ENCODE assay signal across 12 cellular contexts in the genomic region with DNA sequence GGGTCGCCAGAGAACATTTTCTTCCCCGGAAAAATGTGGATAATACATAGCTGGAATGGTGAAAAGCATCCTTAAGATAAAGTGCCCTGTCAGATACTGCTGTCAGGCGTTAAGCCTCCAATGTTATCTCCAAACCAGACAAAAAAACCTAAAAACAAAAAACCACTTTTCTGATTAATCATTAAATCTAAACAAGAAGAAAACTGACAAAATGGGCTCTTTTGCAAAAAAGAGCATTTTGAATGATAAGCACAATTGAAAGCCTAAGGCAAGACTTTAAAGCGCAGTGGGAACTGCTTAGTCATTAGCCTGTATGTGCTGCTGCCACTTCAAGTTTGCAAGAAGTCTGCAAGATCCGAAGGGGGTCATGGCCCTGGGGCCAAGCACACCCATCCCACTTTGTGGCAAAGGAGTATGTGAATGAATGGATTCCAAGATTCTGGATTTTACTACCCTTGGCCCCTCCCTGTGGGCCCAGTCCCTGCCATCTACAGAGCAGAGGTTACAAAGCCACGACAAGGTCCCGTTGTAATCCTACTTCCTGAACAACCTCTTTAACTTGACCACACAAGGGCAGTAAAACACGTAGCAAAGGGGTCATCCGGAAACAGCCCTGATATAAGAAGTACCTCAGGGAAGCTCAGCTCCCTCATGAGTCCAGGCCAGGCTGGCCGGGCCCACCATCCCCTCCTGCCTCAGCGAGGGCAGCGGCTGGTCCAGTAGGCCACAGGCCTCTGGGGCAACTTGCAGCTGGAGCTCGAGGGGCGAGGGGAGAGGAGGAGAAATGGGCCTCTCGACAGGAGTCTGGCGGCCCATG. TPM values are rescaled to one million over a fixed set of nuclear protein-coding genes. Genes with fewer than 3 reads are reported as not detected.
DNase-seq lines count a peak whose midpoint lies in the region; ATAC-seq, FAIRE-seq and TF ChIP-seq lines count a peak whose summit lies in the region.
"Had no signal": no experiment of that assay in that cellular context is flagged by ENCODE, and none has a peak within 500 bp of the region (broad histone marks: within the 10 kb centered on the region; RNA-seq: fewer than 3 reads in every experiment).

No MANE protein-coding gene starts in this region.

- H3K9ac ChIP-seq in IMR-90 (ENCODE audit: low read depth, low read length): peak overlapping the region; percentile 46; the same call in 1 of the 2 replicates
- H3K9ac ChIP-seq in K562 (ENCODE audit: insufficient read depth in 1 of 2, low read depth in 2 of 2, low read length in 2 of 2): peak overlapping the region; percentile 61 to 88
- H3K9ac ChIP-seq in liver (ENCODE audit: low read depth in 1 of 2, low read length in 2 of 2): no peak overlapping the region

- peak overlapping the region; percentile 14; the same call in 1 of the 2 replicates for H3K18ac ChIP-seq in IMR-90 (ENCODE audit: low read depth, low read length)

- POLR2A ChIA-PET in A673 (lab: Charles Lee; ENCODE audit: low non-redundant PET): no interaction called here
- POLR2A ChIA-PET in IMR-90 (lab: Charles Lee; ENCODE audit: unreplicated experiment): no interaction called here
- POLR2A ChIA-PET in K562 (lab: Yijun Ruan, JAX): interaction anchor here (0.6 to 2.3 kb wide), 12 partner anchors 8 to 243 kb away, joined by 3 to 11 read pairs (median 3); no protein-coding TSS in a partner anchor

- no peaks in the 10 kb centered on the region for H3K4me1 Mint-ChIP-seq in activated CD8-positive, alpha-beta memory T cell treated with anti-CD3 and anti-CD28 coated beads, Interleukin-2, amount 10 ng/mL, durations not matched to agents 7 days and 5 days

- peak overlapping the region; percentile 6 for H3K23ac ChIP-seq in IMR-90 (ENCODE audit: low read depth, low read length)

- no peaks in the 10 kb centered on the region for H3K36me3 Mint-ChIP-seq in activated CD8-positive, alpha-beta memory T cell treated with anti-CD3 and anti-CD28 coated beads, Interleukin-2, amount 10 ng/mL, durations not matched to agents 7 days and 5 days
- H3K36me3 Mint-ChIP-seq: immature natural killer cell had no signal

- no TSS peak for BruUV-seq in A673 (replicated peaks; lab: Mats Ljungman, UMichigan)
- BruUV-seq in IMR-90 (replicated peaks; lab: Mats Ljungman, UMichigan): no TSS peak
- no TSS peak for BruUV-seq in K562 (replicated peaks; lab: Mats Ljungman, UMichigan)

- intact Hi-C loops in A673 (cut with micrococcal nuclease; ENCODE audit: unreplicated experiment) (no loop called here), IMR-90 (cut with micrococcal nuclease) (loop anchor here (5.0 kb wide), 1 partner anchor 87 kb away; no protein-coding TSS in a partner anchor), K562 (cut with micrococcal nuclease) (loop anchor here (2.0 kb wide), 1 partner anchor 28 kb away; no protein-coding TSS in a partner anchor)

- FAIRE-seq in K562 (lab: Jason Lieb, UNC): peak; percentile 82
- FAIRE-seq: colon had no signal

- CTCF ChIA-PET in A673 (lab: Charles Lee) (no interaction called here), IMR-90 (lab: Yijun Ruan, JAX) (no interaction called here), K562 (lab: Yijun Ruan, JAX; ENCODE audit: low intra/inter-chr PET ratio) (interaction anchor here (0.5 kb wide), 1 partner anchor 30 kb away, joined by 3 read pairs; no protein-coding TSS in a partner anchor)
- CTCF ChIA-PET in activated CD8-positive, alpha-beta memory T cell treated with anti-CD3 and anti-CD28 coated beads, Interleukin-2, amount 10 ng/mL, durations not matched to agents 7 days and 5 days (lab: Charles Lee): no interaction called here

- H2AFZ ChIP-seq in IMR-90 (replicated peaks; ENCODE audit: low read length, poor library complexity) (peak overlapping the region; percentile 11), K562 (ENCODE audit: low read depth, low read length) (peak overlapping the region; percentile 74)

- H4K91ac ChIP-seq in IMR-90 (ENCODE audit: insufficient read depth, low read depth, low read length): peak overlapping the region; percentile 80

- dilution Hi-C loops in IMR-90 (cut with HindIII; ENCODE audit: low sequenced_read_pairs, unreplicated experiment): no loop called here

- H2BK15ac ChIP-seq in IMR-90 (ENCODE audit: low read depth, low read length): peak overlapping the region; percentile 46; the same call in 2 of the 3 replicates

- H4K8ac ChIP-seq in IMR-90 (ENCODE audit: low read depth in 2 of 2, low read length in 2 of 2): peak overlapping the region; percentile 62 to 66; a peak in 3 of 4 replicates

- ATAC-seq in IMR-90 (ENCODE audit: low read depth) (peak; percentile 10; the same call in 1 of the 2 replicates), K562 (peak; percentile 66), HG03520 (IDR thresholded peaks at IDR 0.05; ENCODE audit: unreplicated experiment) (no peak), GM18858 (IDR thresholded peaks at IDR 0.05; ENCODE audit: unreplicated experiment) (no peak)
- ATAC-seq in activated CD8-positive, alpha-beta memory T cell treated with anti-CD3 and anti-CD28 coated beads, Interleukin-2, amount 10 ng/mL, durations not matched to agents 7 days and 5 days: no peak

- H3K4ac ChIP-seq in IMR-90 (ENCODE audit: low read depth, low read length): peak overlapping the region; percentile 95

- H3K9me3 Mint-ChIP-seq in activated CD8-positive, alpha-beta memory T cell treated with anti-CD3 and anti-CD28 coated beads, Interleukin-2, amount 10 ng/mL, durations not matched to agents 7 days and 5 days (ENCODE audit: low read depth): no peaks in the 10 kb centered on the region
- H3K9me3 Mint-ChIP-seq: immature natural killer cell had no signal

- no peak overlapping the region for H3K27ac Mint-ChIP-seq in activated CD8-positive, alpha-beta memory T cell treated with anti-CD3 and anti-CD28 coated beads, Interleukin-2, amount 10 ng/mL, durations not matched to agents 7 days and 5 days

- TF ChIP-seq POLR2A in IMR-90 (IDR thresholded peaks at IDR 0.05; ENCODE audit: low read depth, low read length): no peak
- 0 out of 2 replicates have a peak, but pooled peaks have one; percentile 39 for TF ChIP-seq POLR2A in K562 (conservative IDR thresholded peaks at IDR 0.05)

- peaks cover 43 to 91% of the 10 kb centered on the region in 2 experiments for H3K79me1 ChIP-seq in IMR-90 (ENCODE audit: low read depth in 1 of 2, low read length in 2 of 2)

- H3K4me3 ChIP-seq in A673 (ENCODE audit: low read depth, low read length, poor library complexity, severe bottlenecking): no peak overlapping the region
- no peak overlapping the region for H3K4me3 ChIP-seq in IMR-90 (ENCODE audit: insufficient read depth, low read depth, low read length)
- H3K4me3 ChIP-seq in K562: no peak overlapping the region
- H3K4me3 ChIP-seq in liver (ENCODE audit: low read depth in 1 of 3, low read length in 3 of 3): no peak overlapping the region
- H3K4me3 ChIP-seq: Peyer's patch had no signal

- no peak; the same call in 1 of the 2 replicates for TF ChIP-seq EP300 in K562 (IDR thresholded peaks at IDR 0.05; ENCODE audit: low read length)

- peak overlapping the region; percentile 60 for H4K5ac ChIP-seq in IMR-90 (ENCODE audit: low read depth, low read length)

- no peaks in the 10 kb centered on the region for H3K27me3 Mint-ChIP-seq in activated CD8-positive, alpha-beta memory T cell treated with anti-CD3 and anti-CD28 coated beads, Interleukin-2, amount 10 ng/mL, durations not matched to agents 7 days and 5 days

- H3K56ac ChIP-seq in IMR-90 (ENCODE audit: extremely low read depth, insufficient read depth, low read length): no peak overlapping the region

- H2AK5ac ChIP-seq in IMR-90 (ENCODE audit: low read depth, low read length): peak overlapping the region; percentile 54

- TF ChIP-seq RAD21 in IMR-90 (IDR thresholded peaks at IDR 0.05; ENCODE audit: low read length) (no peak), K562 (CRISPR knock-in tag; conservative IDR thresholded peaks at IDR 0.05 in 1 of 2, IDR thresholded peaks at IDR 0.05 in 1 of 2) (0 out of 4 replicates have a peak, but pooled peaks of 1 of the 2 experiments have one; percentile 11), liver (IDR thresholded peaks at IDR 0.05) (no peak)

- H3K9me1 ChIP-seq in IMR-90 (ENCODE audit: insufficient read depth, low read length) (peaks cover 60% of the 10 kb centered on the region), K562 (ENCODE audit: control insufficient read depth, insufficient read depth, low read length) (no peaks in the 10 kb centered on the region)

- TF ChIP-seq CTCF in A673 (conservative IDR thresholded peaks at IDR 0.05; ENCODE audit: low read depth, low read length) (no peak), IMR-90 (conservative IDR thresholded peaks at IDR 0.05; ENCODE audit: low read depth, low read length) (no peak), K562 (IDR thresholded peaks at IDR 0.05 in 2 of 3, conservative IDR thresholded peaks at IDR 0.05 in 1 of 3; ENCODE audit: insufficient read depth in 2 of 3, low read depth in 1 of 3, low read length in 3 of 3) (peak in 1 of 3 experiments; percentile 8; a peak in 1 of 6 replicates), liver (IDR thresholded peaks at IDR 0.05; ENCODE audit: low read depth, low read length, missing input control) (no peak)

- H3K9me3 ChIP-seq in A673 (ENCODE audit: low read depth, low read length, poor library complexity, severe bottlenecking) (no peaks in the 10 kb centered on the region), IMR-90 (ENCODE audit: control insufficient read depth, insufficient read depth, low read length) (no peaks in the 10 kb centered on the region), K562 (replicated peaks; ENCODE audit: control insufficient read depth, insufficient read depth, low read depth, low read length) (no peaks in the 10 kb centered on the region), liver (ENCODE audit: control insufficient read depth in 4 of 4, low read length in 3 of 4) (no peaks in the 10 kb centered on the region)
- H3K9me3 ChIP-seq: Peyer's patch had no signal

- H3K14ac ChIP-seq in IMR-90 (replicated peaks; ENCODE audit: low read depth, low read length): peak overlapping the region; percentile 12

- H3K4me2 ChIP-seq in IMR-90 (ENCODE audit: low read depth, low read length): peak overlapping the region; percentile 8; the same call in 1 of the 2 replicates
- peak overlapping the region; percentile 70 for H3K4me2 ChIP-seq in K562 (ENCODE audit: insufficient read depth, low read length)

- WGBS in IMR-90 (ENCODE audit: extremely low coverage in 2 of 2, insufficient read length in 1 of 2), 2 experiments: no CpG with 5 or more reads among the region's 16 CpGs
- WGBS in K562 (ENCODE audit: insufficient coverage, low coverage, missing lambda C conversion rate): 7% methylated on average over 16 of the region's 16 CpGs
- 68% methylated on average over 16 of the region's 16 CpGs for WGBS in liver

- peak overlapping the region; percentile 72 for H2AK9ac ChIP-seq in IMR-90 (replicated peaks; ENCODE audit: low read depth, low read length, poor library complexity)

- H3K27ac ChIP-seq in A673 (ENCODE audit: low read depth, low read length, poor library complexity, severe bottlenecking) (peak overlapping the region; percentile 64), IMR-90 (ENCODE audit: insufficient read depth, low read length) (peak overlapping the region; percentile 52), K562 (ENCODE audit: extremely low read depth, low read depth, low read length) (peak overlapping the region; percentile 89), liver (ENCODE audit: low read depth in 1 of 2, low read length in 2 of 2) (peak overlapping the region in 1 of 2 donors; percentile 11)
- H3K27ac ChIP-seq: Peyer's patch had no signal

- peaks cover 58% of the 10 kb centered on the region for H3K79me2 ChIP-seq in K562 (ENCODE audit: control insufficient read depth, insufficient read depth, low read length)

- in situ Hi-C loops in IMR-90 (cut with MboI; ENCODE audit: low sequenced_read_pairs): no loop called here
- in situ Hi-C loops in K562 (cut with MboI): no loop called here

- H2BK5ac ChIP-seq in IMR-90 (ENCODE audit: low read depth, low read length, poor library complexity, severe bottlenecking): peak overlapping the region; percentile 66

- peak overlapping the region; percentile 68 for H2BK120ac ChIP-seq in IMR-90 (ENCODE audit: low read depth, low read length)

- H3K4me3 Mint-ChIP-seq in activated CD8-positive, alpha-beta memory T cell treated with anti-CD3 and anti-CD28 coated beads, Interleukin-2, amount 10 ng/mL, durations not matched to agents 7 days and 5 days: no peak overlapping the region
- H3K4me3 Mint-ChIP-seq: immature natural killer cell had no signal

- no peaks in the 10 kb centered on the region for H3K36me3 ChIP-seq in A673 (ENCODE audit: insufficient read depth, low read length, poor library complexity, severe bottlenecking)
- peaks cover 6% of the 10 kb centered on the region; the same call in 1 of the 2 replicates for H3K36me3 ChIP-seq in IMR-90 (ENCODE audit: control insufficient read depth, insufficient read depth, low read length)
- no peaks in the 10 kb centered on the region for H3K36me3 ChIP-seq in K562 (ENCODE audit: control insufficient read depth, insufficient read depth, low read length)
- H3K36me3 ChIP-seq in liver (ENCODE audit: control insufficient read depth in 4 of 4, insufficient read depth in 3 of 4, low read depth in 1 of 4, low read length in 3 of 4): peaks cover 0 to 2% (median 0%) of the 10 kb centered on the region in 4 donors
- H3K36me3 ChIP-seq: Peyer's patch had no signal

- H4K20me1 ChIP-seq in IMR-90 (ENCODE audit: insufficient read depth, low read length) (peaks cover 67% of the 10 kb centered on the region), K562 (replicated peaks; ENCODE audit: control insufficient read depth, insufficient read depth, low read length) (no peaks in the 10 kb centered on the region)

- DNase-seq in A673 (ENCODE audit: low spot score) (no peak), IMR-90 (peak; percentile 48), K562 (ENCODE audit: extremely low read depth in 1 of 4, low spot score in 3 of 4) (peak; percentile 53 to 79 (median 62))
- no peak for DNase-seq in activated CD8-positive, alpha-beta memory T cell treated with anti-CD3 and anti-CD28 coated beads, Interleukin-2, amount 10 ng/mL, durations not matched to agents 7 days and 5 days
- no peak for DNase-seq in stimulated activated CD4-positive, alpha-beta T cell treated with anti-CD3 and anti-CD28 coated beads, Interleukin-2, amount 100 ng/mL, for 24 hours
- DNase-seq: immature natural killer cell, Peyer's patch, retina had no signal

- peak overlapping the region; percentile 22; the same call in 1 of the 2 replicates for H2BK20ac ChIP-seq in IMR-90 (ENCODE audit: low read depth, low read length)

- H3K4me1 ChIP-seq in A673 (ENCODE audit: insufficient read depth, low read length, poor library complexity, severe bottlenecking) (peaks cover 63% of the 10 kb centered on the region), IMR-90 (ENCODE audit: control insufficient read depth, insufficient read depth, low read length) (peaks cover 52% of the 10 kb centered on the region), K562 (replicated peaks in 1 of 2; ENCODE audit: control insufficient read depth in 2 of 2, insufficient read depth in 2 of 2, low read length in 2 of 2) (peaks cover 55 to 58% of the 10 kb centered on the region in 2 experiments), liver (ENCODE audit: control insufficient read depth in 4 of 4, insufficient read depth in 4 of 4, low read length in 3 of 4) (peaks cover 18 to 67% (median 41%) of the 10 kb centered on the region in 4 donors)

- H3K27me3 ChIP-seq in A673 (replicated peaks; ENCODE audit: insufficient read depth, low read depth, low read length, poor library complexity) (no peaks in the 10 kb centered on the region), IMR-90 (ENCODE audit: control insufficient read depth, insufficient read depth, low read length) (no peaks in the 10 kb centered on the region), K562 (ENCODE audit: control insufficient read depth in 2 of 2, insufficient read depth in 2 of 2, low read length in 2 of 2) (no peaks in the 10 kb centered on the region), liver (ENCODE audit: control insufficient read depth in 4 of 4, insufficient read depth in 4 of 4, low read length in 3 of 4) (no peaks in the 10 kb centered on the region)
- H3K27me3 ChIP-seq: Peyer's patch had no signal

RNA-seq across cellular contexts. Expression of gene SHB, which starts 29.7 kb away (rescaled TPM):
- total RNA-seq in A673 (2021): 14.7 and 20.7 TPM in 2 replicates
- 6.1 and 7.8 TPM in 2 replicates for total RNA-seq in IMR-90 (2012; rRNA removed)
- 20.4 and 22.9 TPM in 2 replicates for polyA plus RNA-seq in IMR-90 (2012; rRNA removed)
- 15.8 and 28.1 TPM in 2 replicates for polyA plus RNA-seq in IMR-90 (2012; cell fraction: cytosol; rRNA removed)
- 36.9 and 39.5 TPM in 2 replicates for polyA plus RNA-seq in IMR-90 (2012; cell fraction: nucleus; rRNA removed; ENCODE audit: low replicate concordance)
- total RNA-seq in K562 (2011; cell fraction: chromatin; rRNA removed; ENCODE audit: low replicate concordance): 6.5 and 13.7 TPM in 2 replicates
- total RNA-seq in K562 (2011; cell fraction: nucleolus; rRNA removed): 10.4 and 10.7 TPM in 2 replicates
- 6.3 and 8.7 TPM in 2 replicates for total RNA-seq in K562 (2011; cell fraction: nucleoplasm; rRNA removed)
- 11.7 and 12.8 TPM in 2 replicates for total RNA-seq in K562 (2014; rRNA removed)
- total RNA-seq in K562 (2014; rRNA removed; fragmentation: Illumina TruSeq; extraction: Trizol): 3.8 and 4.0 TPM in 2 replicates
- 5.1 and 5.3 TPM in 2 replicates for total RNA-seq in K562 (2015; rRNA removed; fragmentation: Illumina TruSeq; extraction: Trizol)
- 15.4 and 16.0 TPM in 2 replicates for total RNA-seq in K562 (2021)
- 3.4 and 5.1 TPM in 2 replicates for polyA plus RNA-seq in K562 (2011; rRNA removed)
- 4.1 and 8.5 TPM in 2 replicates for polyA plus RNA-seq in K562 (2011; cell fraction: cytosol; rRNA removed)
- polyA plus RNA-seq in K562 (2011; cell fraction: nucleus; rRNA removed): 4.9 and 8.5 TPM in 2 replicates
- polyA plus RNA-seq in K562 (2012): 8.2 and 8.9 TPM in 2 replicates
- polyA plus RNA-seq in K562 (2014; fragmentation: Illumina TruSeq; extraction: Trizol): 9.6 TPM in 2 replicates
- 1 to 10 TPM in 1 of 2 experiments, under 1 TPM in 1; 0.78 to 1.0 TPM for polyA plus RNA-seq in K562 (2014; fragmentation: Nextera tagmentation; extraction: Ambion mirVana)
- polyA plus RNA-seq in K562 (2014; rRNA removed): 6.0 and 7.5 TPM in 2 replicates
- 4.6 and 5.7 TPM in 2 replicates for polyA minus RNA-seq in K562 (2011; rRNA and poly(A)+ RNA removed)
- polyA minus RNA-seq in K562 (2011; cell fraction: cytosol; rRNA and poly(A)+ RNA removed): 7.4 and 12.6 TPM in 2 replicates
- polyA minus RNA-seq in K562 (2011; cell fraction: nucleus; rRNA and poly(A)+ RNA removed): 6.3 and 6.4 TPM in 2 replicates
- total RNA-seq in liver: 10 to 100 TPM in 1 of 2 donors, 1 to 10 TPM in 1; 3.4 to 17.3 TPM
- 10 to 100 TPM in 1 of 2 donors, 1 to 10 TPM in 1; 3.6 to 10.4 TPM for polyA plus RNA-seq in liver
- total RNA-seq in activated CD8-positive, alpha-beta memory T cell treated with anti-CD3 and anti-CD28 coated beads, Interleukin-2, amount 10 ng/mL, durations not matched to agents 7 days and 5 days: 1 to 10 TPM in 1 of 2 experiments, under 1 TPM in 1; 0.23 to 1.1 TPM

Comparison
In these comparisons a context has a peak if more than half of its experiments do, and no peak if none do; other contexts are left out.
1. DNase-seq: peak in IMR-90 (single experiment) and K562 (4 of 4); none in A673 (single experiment), activated CD8-positive, alpha-beta memory T cell treated with anti-CD3 and anti-CD28 coated beads, Interleukin-2, amount 10 ng/mL, durations not matched to agents 7 days and 5 days (single experiment) and stimulated activated CD4-positive, alpha-beta T cell treated with anti-CD3 and anti-CD28 coated beads, Interleukin-2, amount 100 ng/mL, for 24 hours (0 of 2).
2. ATAC-seq: peak in IMR-90 (single experiment) and K562 (single experiment); none in activated CD8-positive, alpha-beta memory T cell treated with anti-CD3 and anti-CD28 coated beads, Interleukin-2, amount 10 ng/mL, durations not matched to agents 7 days and 5 days (single experiment), HG03520 (single experiment) and GM18858 (single experiment).
3. H3K9ac ChIP-seq: peak in IMR-90 (single experiment) and K562 (2 of 2); none in liver (0 of 2).